In the genomic region with DNA sequence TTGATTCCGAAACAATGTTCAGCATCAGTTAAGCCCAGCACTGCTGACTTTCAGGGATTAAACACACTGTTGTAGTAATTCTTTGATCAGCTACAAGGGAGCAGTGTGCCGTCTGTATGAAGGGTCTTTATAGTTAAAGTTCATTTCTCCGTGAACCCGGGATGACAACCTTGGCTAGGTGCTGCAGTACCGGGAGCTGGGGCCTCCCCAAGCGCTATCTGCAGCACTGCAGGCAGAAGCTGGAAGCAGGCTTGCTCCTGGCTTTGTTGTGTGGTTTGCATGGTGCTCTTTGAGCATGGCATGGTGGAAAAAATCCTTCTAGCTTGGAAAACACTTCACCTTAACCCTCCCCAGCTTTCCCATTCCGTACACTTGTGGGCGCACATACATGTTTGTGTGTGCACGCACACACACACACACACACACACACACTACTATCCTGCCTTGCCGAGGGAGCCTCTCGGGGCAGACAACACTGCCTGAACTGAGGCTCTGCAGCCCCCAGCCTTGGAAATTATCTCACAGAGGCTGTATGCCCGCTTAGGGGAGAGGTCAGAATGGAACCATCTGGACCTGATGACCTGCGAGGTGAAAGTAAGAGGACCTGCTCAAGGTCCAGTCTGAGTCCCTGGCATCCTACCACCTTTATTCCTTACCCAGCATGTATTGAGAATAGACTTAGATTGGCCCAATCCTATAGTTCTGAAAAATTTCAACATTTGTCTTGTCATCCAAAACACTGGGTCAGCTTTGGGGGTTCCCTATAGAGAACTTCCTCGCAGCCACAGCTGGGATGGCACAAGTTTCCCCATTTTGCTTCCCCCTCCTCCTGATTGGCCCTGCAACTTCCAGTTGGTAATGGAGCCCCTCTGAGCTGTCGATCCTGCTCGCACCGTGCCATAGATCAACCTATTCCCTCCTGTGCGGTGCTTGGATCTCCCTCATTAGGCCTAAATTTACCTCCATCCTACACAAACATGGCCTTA, we compare ENCODE assay signal across 17 cellular contexts. TPM values are rescaled to one million over a fixed set of nuclear protein-coding genes. Genes with fewer than 3 reads are reported as not detected.
DNase-seq lines count a peak whose midpoint lies in the region; ATAC-seq, FAIRE-seq and TF ChIP-seq lines count a peak whose summit lies in the region.
"Had no signal": no experiment of that assay in that cellular context is flagged by ENCODE, and none has a peak within 500 bp of the region (broad histone marks: within the 10 kb centered on the region; RNA-seq: fewer than 3 reads in every experiment).

No MANE protein-coding gene starts in this region.

- H3K9me3 ChIP-seq in gastroesophageal sphincter (no peaks in the 10 kb centered on the region), HAP-1 (no peaks in the 10 kb centered on the region)
- H3K9me3 ChIP-seq in CD4-positive, alpha-beta T cell (ENCODE audit: control insufficient read depth, low read length): no peaks in the 10 kb centered on the region

- H3K4me1 ChIP-seq in gastroesophageal sphincter: peaks cover 6 to 91% (median 23%) of the 10 kb centered on the region in 3 donors
- no peaks in the 10 kb centered on the region; the same call in 1 of the 2 replicates for H3K4me1 ChIP-seq in HAP-1

- H3K36me3 ChIP-seq in gastroesophageal sphincter (peaks cover 0 to 13% of the 10 kb centered on the region in 2 donors), HAP-1 (replicated peaks) (no peaks in the 10 kb centered on the region; the same call in none of the 2 replicates)

- no peak for FAIRE-seq in RCC 7860 (lab: Jason Lieb, UNC)

- peak overlapping the region in 3 of 4 donors; percentile 58 to 74 (median 73) for H3K27ac ChIP-seq in gastroesophageal sphincter
- H3K27ac ChIP-seq in substantia nigra (ENCODE audit: low read depth, low read length, poor library complexity, severe bottlenecking): peak overlapping the region; percentile 94
- H3K27ac ChIP-seq in CD4-positive, alpha-beta T cell (ENCODE audit: low read depth, low read length): no peak overlapping the region
- H3K27ac ChIP-seq: VCaP had no signal

- H3K4me1 Mint-ChIP-seq in brain: peaks cover 93% of the 10 kb centered on the region
- peaks cover 21% of the 10 kb centered on the region for H3K4me1 Mint-ChIP-seq in CD4-positive, alpha-beta T cell (ENCODE audit: low read depth)

- H3K4me3 Mint-ChIP-seq in brain: peak overlapping the region in 3 of 5 experiments; percentile 24 to 78 (median 30)
- H3K4me3 Mint-ChIP-seq in CD4-positive, alpha-beta T cell: no peak overlapping the region
- H3K4me3 Mint-ChIP-seq: T-helper 1 cell treated with Interleukin-12 subunit alpha and Interleukin-12 subunit beta and Interleukin-4 antibody, amounts not matched to agents 30 μg/mL and 1 μg/mL, for 36 hours had no signal

- H3K27me3 ChIP-seq in gastroesophageal sphincter (no peaks in the 10 kb centered on the region), HAP-1 (ENCODE audit: low read depth) (no peaks in the 10 kb centered on the region)
- H3K27me3 ChIP-seq in CD4-positive, alpha-beta T cell (ENCODE audit: control insufficient read depth, insufficient read depth, low read length): no peaks in the 10 kb centered on the region

- H3K4me3 ChIP-seq in gastroesophageal sphincter: peak overlapping the region in 1 of 2 donors; percentile 18
- H3K4me3 ChIP-seq in HAP-1: no peak overlapping the region

- H3K36me3 Mint-ChIP-seq in brain: peaks cover 22% of the 10 kb centered on the region
- peaks cover 19% of the 10 kb centered on the region for H3K36me3 Mint-ChIP-seq in CD4-positive, alpha-beta T cell (ENCODE audit: low read depth)

- H3K27me3 Mint-ChIP-seq in brain: no peaks in the 10 kb centered on the region
- no peaks in the 10 kb centered on the region for H3K27me3 Mint-ChIP-seq in CD4-positive, alpha-beta T cell

- POLR2A ChIA-PET in CD4-positive, alpha-beta T cell (lab: Charles Lee): no interaction called here

- no peak for TF ChIP-seq EP300 in gastroesophageal sphincter (IDR thresholded peaks at IDR 0.05)

- CTCF ChIA-PET in CD4-positive, alpha-beta T cell (lab: Charles Lee): interaction anchor here (1.2 to 1.5 kb wide), 2 partner anchors 9 to 16 kb away, joined by 3 to 4 read pairs; no protein-coding TSS in a partner anchor

- TF ChIP-seq POLR2A in gastroesophageal sphincter (IDR thresholded peaks at IDR 0.05): no peak

- no peaks in the 10 kb centered on the region for H3K9me3 Mint-ChIP-seq in brain
- no peaks in the 10 kb centered on the region for H3K9me3 Mint-ChIP-seq in CD4-positive, alpha-beta T cell
- H3K9me3 Mint-ChIP-seq: T-helper 1 cell treated with Interleukin-12 subunit alpha and Interleukin-12 subunit beta and Interleukin-4 antibody, amounts not matched to agents 30 μg/mL and 1 μg/mL, for 36 hours had no signal

- DNase-seq in medulla oblongata (ENCODE audit: extremely low spot score) (peak; percentile 40), substantia nigra (lab: John Stamatoyannopoulos, UW) (no peak), SK-N-DZ (ENCODE audit: low spot score) (no peak), RCC 7860 (ENCODE audit: low spot score) (no peak), HAP-1 (ENCODE audit: low spot score in 2 of 2) (no peak)
- no peak for DNase-seq in CD4-positive, alpha-beta T cell
- DNase-seq: activated naive CD4-positive, alpha-beta T cell treated with Interleukin-2 at 50 U/mL for 16 hours; activated T-cell treated with anti-CD3 and anti-CD28 coated beads for 4 hours; GOT3; islet precursor cell; NCI-H1105; NCI-H524 treated with DMSO at 0.1 percent for 48 hours; stimulated activated naive CD4-positive, alpha-beta T cell had no signal

- WGBS in gastroesophageal sphincter (ENCODE audit: low coverage in 1 of 2), 2 donors: 77 to 88% methylated on average over 9 to 10 of the region's 18 CpGs

- TF ChIP-seq CTCF in brain (conservative IDR thresholded peaks at IDR 0.05) (no peak), gastroesophageal sphincter (IDR thresholded peaks at IDR 0.05) (no peak)
- no peak for TF ChIP-seq CTCF in CD4-positive, alpha-beta T cell (IDR thresholded peaks at IDR 0.05)

- in situ Hi-C loops in HAP-1 (cut with MboI; ENCODE audit: low sequenced_read_pairs): no loop called here

- intact Hi-C loops in CD4-positive, alpha-beta T cell (cut with DNase I, micrococcal nuclease): no loop called here

- ATAC-seq in gastroesophageal sphincter: no peak
- no peak for ATAC-seq in CD4-positive, alpha-beta T cell (ENCODE audit: poor library complexity)

- peak overlapping the region; percentile 17 to 99 (median 95) for H3K27ac Mint-ChIP-seq in brain
- H3K27ac Mint-ChIP-seq in CD4-positive, alpha-beta T cell: no peak overlapping the region
- H3K27ac Mint-ChIP-seq: T-helper 1 cell treated with Interleukin-12 subunit alpha and Interleukin-12 subunit beta and Interleukin-4 antibody, amounts not matched to agents 30 μg/mL and 1 μg/mL, for 36 hours had no signal

RNA-seq across cellular contexts. Expression of gene MVB12B, which starts 10.0 kb away (rescaled TPM):
- polyA plus RNA-seq in brain (ENCODE audit: insufficient read depth, low read depth, low replicate concordance): 42.1 TPM
- total RNA-seq in gastroesophageal sphincter: 10 to 100 TPM; 12.0 to 25.2 (median 15.9) TPM
- 27.9 and 35.7 TPM in 2 replicates for polyA plus RNA-seq in SK-N-DZ (2014; cell fraction: cytosol; rRNA removed)
- polyA plus RNA-seq in SK-N-DZ (2014; cell fraction: nucleus; rRNA removed): 10.9 and 12.2 TPM in 2 replicates
- 10 to 100 TPM; 14.3 to 15.3 TPM for total RNA-seq in CD4-positive, alpha-beta T cell
